19 cellular contexts compared by ENCODE assay signal in genomic region chr10:122357685-122358084, GRCh38.
"Had no signal": no experiment of that assay in that cellular context is flagged by ENCODE, and none has a peak within 500 bp of the region (broad histone marks: within the 10 kb centered on the region; RNA-seq: fewer than 3 reads in every experiment).

No MANE protein-coding gene starts in this region.

- DNase-seq: KBM-7, MV-4-11, NCI-H1048, NCI-H1105 treated with DMSO at 0.1 percent for 48 hours, NCI-H1417 treated with DMSO at 0.1 percent for 48 hours, NCI-H146, NCI-H1694 treated with DMSO at 0.1 percent for 48 hours, NCI-H1930, NCI-H2081, NCI-H2107, NCI-H2227 treated with DMSO at 0.1 percent for 48 hours, NCI-H524, NCI-H526 treated with DMSO at 0.1 percent for 48 hours, NCI-H774, PC-3, SHP77 had no signal

- H3K27ac ChIP-seq: RWPE1 had no signal

- ATAC-seq: Panc1, PC-3, SK-N-SH treated with all-trans-retinoic acid at 6 μM for 48 hours had no signal
